8 cellular contexts compared by ENCODE assay signal in genomic region chr5:35618297-35618636, GRCh38. TPM values are rescaled to one million over a fixed set of nuclear protein-coding genes. Genes with fewer than 3 reads are reported as not detected.
DNase-seq lines count a peak whose midpoint lies in the region; ATAC-seq and TF ChIP-seq lines count a peak whose summit lies in the region.

No MANE protein-coding gene starts in this region.

- H3K4me1 ChIP-seq in right cardiac atrium (ENCODE audit: control insufficient read depth, insufficient read depth, low read length) (no peaks in the 10 kb centered on the region), sigmoid colon (peaks cover 0 to 11% (median 4%) of the 10 kb centered on the region in 4 donors)

- peak overlapping the region; percentile 84 for H3K4me3 ChIP-seq in GM08714 (ENCODE audit: low read length)
- peak overlapping the region; percentile 63 for H3K4me3 ChIP-seq in right cardiac atrium (ENCODE audit: low read length)
- H3K4me3 ChIP-seq in sigmoid colon, result peak overlapping the region; percentile 59 to 80 (median 72)

- no peak for TF ChIP-seq POLR2A in sigmoid colon (IDR thresholded peaks at IDR 0.05)

- POLR2A ChIA-PET in WTC11 (lab: Charles Lee), result no interaction called here
- POLR2A ChIA-PET in GM10248 (lab: Yijun Ruan, JAX), result no interaction called here

- DNase-seq in WTC11 (ENCODE audit: low spot score) (no peak), right cardiac atrium (no peak), sigmoid colon (no peak), OCI-M1 (lab: John Stamatoyannopoulos, UW) (no peak), GM10248 (ENCODE audit: extremely low spot score) (no peak)

- intact Hi-C loops in right cardiac atrium (cut with DNase I) (loop anchor here in 3 of 4 donors (2.0 to 5.0 kb wide), 2 partner anchors 309 kb away; no protein-coding TSS in a partner anchor), sigmoid colon (cut with DNase I) (loop anchor here (5.0 kb wide), 1 partner anchor 309 kb away; no protein-coding TSS in a partner anchor)

- WGBS in right cardiac atrium, result 1% methylated on average over 5 of the region's 5 CpGs
- 2% methylated on average over 5 of the region's 5 CpGs for WGBS in sigmoid colon, 2 donors

- H3K27me3 ChIP-seq in right cardiac atrium (ENCODE audit: control insufficient read depth, insufficient read depth) (no peaks in the 10 kb centered on the region), sigmoid colon (no peaks in the 10 kb centered on the region)

- H3K4me1 Mint-ChIP-seq in WTC11, result peaks cover 4% of the 10 kb centered on the region; the same call in 1 of the 2 replicates

- CTCF ChIA-PET in WTC11 (lab: Charles Lee), result interaction anchor here (1.3 to 2.0 kb wide), 4 partner anchors 26 to 320 kb away, joined by 3 to 8 read pairs (median 6); partner anchors contain the start of gene CAPSL
- CTCF ChIA-PET in GM10248 (lab: Yijun Ruan, JAX), result interaction anchor here (4.1 kb wide), 1 partner anchor 308 kb away, joined by 22 read pairs; no protein-coding TSS in a partner anchor

- H3K36me3 ChIP-seq in sigmoid colon, result no peaks in the 10 kb centered on the region

- H3K27me3 Mint-ChIP-seq in WTC11 (ENCODE audit: low read depth), result peaks cover 68% of the 10 kb centered on the region

- H3K27ac Mint-ChIP-seq in WTC11, result no peak overlapping the region

- no peaks in the 10 kb centered on the region for H3K9me3 ChIP-seq in right cardiac atrium (ENCODE audit: control insufficient read depth, low read length)
- no peaks in the 10 kb centered on the region for H3K9me3 ChIP-seq in sigmoid colon

- ATAC-seq in WTC11 (no peak), right cardiac atrium (peak; percentile 4 to 11), GM19328 (IDR thresholded peaks at IDR 0.05; ENCODE audit: unreplicated experiment) (no peak), HG02571 (IDR thresholded peaks at IDR 0.05; ENCODE audit: unreplicated experiment) (no peak)

- H3K36me3 Mint-ChIP-seq in WTC11, result no peaks in the 10 kb centered on the region

- no peak for TF ChIP-seq CTCF in WTC11 (IDR thresholded peaks at IDR 0.05)
- TF ChIP-seq CTCF in sigmoid colon (IDR thresholded peaks at IDR 0.05), result no peak
- TF ChIP-seq CTCF in GM10248 (IDR thresholded peaks at IDR 0.05; ENCODE audit: control extremely low read depth, extremely low read depth, low read depth, missing control alignments), result no peak

- no peak overlapping the region for H3K27ac ChIP-seq in right cardiac atrium (ENCODE audit: low read length)
- H3K27ac ChIP-seq in sigmoid colon, result peak overlapping the region in 1 of 4 donors; percentile 19

- no peak for TF ChIP-seq EP300 in sigmoid colon (IDR thresholded peaks at IDR 0.05)

- 0 out of 2 replicates have a peak, but pooled peaks cover 4% of the 10 kb centered on the region for H3K9me3 Mint-ChIP-seq in WTC11

- peak overlapping the region; percentile 94 for H3K4me3 Mint-ChIP-seq in WTC11

TF ChIP-seq in WTC11, 78 proteins besides CTCF, POLR2A, EP300 and RAD21 (continues in another document):
- TF ChIP-seq ZNF138 (CRISPR knock-in tag; conservative IDR thresholded peaks at IDR 0.05), result no peak
- TF ChIP-seq ZNF512 (CRISPR knock-in tag; IDR thresholded peaks at IDR 0.05; ENCODE audit: borderline replicate concordance), result no peak
- no peak for TF ChIP-seq ARID4B (CRISPR knock-in tag; IDR thresholded peaks at IDR 0.05; ENCODE audit: borderline replicate concordance)
- TF ChIP-seq CREB1 (CRISPR knock-in tag; IDR thresholded peaks at IDR 0.05), result no peak
- no peak for TF ChIP-seq GRHL2 (CRISPR knock-in tag; IDR thresholded peaks at IDR 0.05; ENCODE audit: insufficient replicate concordance, severe bottlenecking)
- no peak for TF ChIP-seq PRDM15 (CRISPR knock-in tag; IDR thresholded peaks at IDR 0.05)
- TF ChIP-seq NFYB (CRISPR knock-in tag; conservative IDR thresholded peaks at IDR 0.05; ENCODE audit: low read depth), result no peak
- TF ChIP-seq NFATC4 (CRISPR knock-in tag; IDR thresholded peaks at IDR 0.05), result no peak

RNA-seq across cellular contexts. Expression of gene SPEF2, which starts 0.6 kb away (rescaled TPM):
- 0.15 to 0.92 TPM (median 0.64 TPM) in 3 replicates for total RNA-seq in WTC11 (2021)
- 1 to 10 TPM; 1.6 to 4.5 (median 2.9) TPM for total RNA-seq in right cardiac atrium
- 1.7 TPM for polyA plus RNA-seq in right cardiac atrium
- 1 to 10 TPM; 2.6 to 5.5 (median 4.1) TPM for total RNA-seq in sigmoid colon
- 1 to 10 TPM in 2 of 3 donors, under 1 TPM in 1; 0.92 to 3.6 (median 1.8) TPM for polyA plus RNA-seq in sigmoid colon

Comparison
In these comparisons a context has a peak if more than half of its experiments do, and no peak if none do; other contexts are left out.
1. ATAC-seq: peak in right cardiac atrium (2 of 2); none in WTC11 (single experiment), GM19328 (single experiment) and HG02571 (single experiment).
2. Peak in every context shown above with its lines, with median percentiles within 50 percentile points of each other: H3K4me3 ChIP-seq.